ENCODE assay signal across 23 cellular contexts in the genomic region with DNA sequence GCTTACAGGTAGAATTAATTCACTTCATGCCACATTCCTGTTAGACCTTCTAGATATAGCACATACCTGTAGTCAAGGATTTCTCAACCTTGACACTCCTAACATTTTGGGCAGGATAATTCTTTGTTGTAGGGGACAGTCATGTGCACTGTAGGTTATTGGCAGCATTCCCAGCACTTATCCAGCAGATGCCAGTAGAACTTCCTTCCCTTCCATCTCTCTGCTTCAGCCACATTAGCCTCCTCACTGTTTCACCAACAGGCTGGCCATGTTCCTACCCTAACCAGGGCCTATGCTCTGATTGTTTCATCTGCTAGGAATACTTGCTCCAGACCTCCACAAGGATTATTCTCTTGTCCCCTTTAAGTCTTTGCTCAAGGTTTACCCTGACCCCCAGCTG.
DNase-seq lines count a peak whose midpoint lies in the region; ATAC-seq and TF ChIP-seq lines count a peak whose summit lies in the region.
"Had no signal": no experiment of that assay in that cellular context is flagged by ENCODE, and none has a peak within 500 bp of the region (broad histone marks: within the 10 kb centered on the region; RNA-seq: fewer than 3 reads in every experiment).

No MANE protein-coding gene starts in this region.

- H3K9me3 Mint-ChIP-seq in WTC11: peaks cover 11% of the 10 kb centered on the region
- peaks cover 24% of the 10 kb centered on the region for H3K9me3 Mint-ChIP-seq in HFFc6

- H3K4me1 Mint-ChIP-seq in WTC11: no peaks in the 10 kb centered on the region
- H3K4me1 Mint-ChIP-seq in HFFc6 (ENCODE audit: low read depth): no peaks in the 10 kb centered on the region
- H3K4me1 Mint-ChIP-seq: activated naive CD8-positive, alpha-beta T cell treated with anti-CD3 and anti-CD28 coated beads, Interleukin-2, amount 50 U/mL, for 24 hours; naive B cell; stimulated activated memory B cell treated with anti-CD40 and anti-IgM and Interleukin-4, amounts not matched to agents 10 μg/mL and 1 μg/mL and 100 μg/mL, for 72 hours; T-helper 17 cell had no signal

- DNase-seq in NCI-H2171 treated with DMSO at 0.1 percent for 48 hours (lab: John Stamatoyannopoulos, UW) (peak; percentile 8), NCI-H2171 (lab: John Stamatoyannopoulos, UW) (no peak), HS-27A (ENCODE audit: low read depth) (peak; percentile 12), WTC11 (ENCODE audit: low spot score) (no peak), iPS-NIHi7 (ENCODE audit: extremely low spot score) (peak; percentile 21), mucosa of gallbladder (ENCODE audit: low spot score) (no peak), HFFc6 (no peak), H7 (no peak)
- DNase-seq: activated CD8-positive, alpha-beta memory T cell treated with anti-CD3 and anti-CD28 coated beads, Interleukin-2, amount 50 U/mL, for 48 hours; activated effector memory CD4-positive, alpha-beta T cell treated with anti-CD3 and anti-CD28 coated beads, Interleukin-2, amount 50 U/mL, for 16 hours; activated naive CD8-positive, alpha-beta T cell treated with anti-CD3 and anti-CD28 coated beads, Interleukin-2, amount 50 U/mL, for 24 hours; effector CD4-positive, alpha-beta T cell; left cardiac atrium; mesenchymal stem cell; naive B cell; NCI-H1417 treated with DMSO at 0.1 percent for 48 hours; NCI-H2227 treated with DMSO at 0.1 percent for 48 hours; retina; T-helper 17 cell had no signal

- H3K4me3 ChIP-seq in H7 (ENCODE audit: insufficient read depth, low read depth, low read length): no peak overlapping the region
- H3K4me3 ChIP-seq: esophagus muscularis mucosa, smooth muscle cell, suprapubic skin had no signal

- H3K36me3 Mint-ChIP-seq in WTC11 (peaks cover 2% of the 10 kb centered on the region; the same call in 1 of the 2 replicates), HFFc6 (ENCODE audit: low read depth) (no peaks in the 10 kb centered on the region; the same call in 1 of the 2 replicates)
- H3K36me3 Mint-ChIP-seq: stimulated activated memory B cell treated with anti-CD40 and anti-IgM and Interleukin-4, amounts not matched to agents 10 μg/mL and 1 μg/mL and 100 μg/mL, for 72 hours had no signal

- ATAC-seq in WTC11: peak; percentile 90
- ATAC-seq: activated naive CD8-positive, alpha-beta T cell treated with anti-CD3 and anti-CD28 coated beads, Interleukin-2, amount 50 U/mL, for 24 hours; left cardiac atrium; stimulated activated memory B cell treated with anti-CD40 and anti-IgM and Interleukin-4, amounts not matched to agents 10 μg/mL and 1 μg/mL and 100 μg/mL, for 72 hours; T-helper 17 cell had no signal

- no peak overlapping the region for H3K27ac Mint-ChIP-seq in WTC11
- H3K27ac Mint-ChIP-seq in HFFc6: no peak overlapping the region
- H3K27ac Mint-ChIP-seq: activated naive CD8-positive, alpha-beta T cell treated with anti-CD3 and anti-CD28 coated beads, Interleukin-2, amount 50 U/mL, for 24 hours; naive B cell; stimulated activated memory B cell treated with anti-CD40 and anti-IgM and Interleukin-4, amounts not matched to agents 10 μg/mL and 1 μg/mL and 100 μg/mL, for 72 hours; T-helper 17 cell had no signal

- no peaks in the 10 kb centered on the region for H3K27me3 ChIP-seq in H7 (ENCODE audit: control insufficient read depth, insufficient read depth, low read length)
- H3K27me3 ChIP-seq: esophagus muscularis mucosa, suprapubic skin had no signal

- no peak for TF ChIP-seq CTCF in WTC11 (IDR thresholded peaks at IDR 0.05)
- no peak for TF ChIP-seq CTCF in HFFc6 (IDR thresholded peaks at IDR 0.05)

- CTCF ChIA-PET in WTC11 (lab: Charles Lee): no interaction called here

- H3K27me3 Mint-ChIP-seq in WTC11 (ENCODE audit: low read depth) (no peaks in the 10 kb centered on the region), HFFc6 (ENCODE audit: insufficient read depth) (no peaks in the 10 kb centered on the region)
- H3K27me3 Mint-ChIP-seq: activated naive CD8-positive, alpha-beta T cell treated with anti-CD3 and anti-CD28 coated beads, Interleukin-2, amount 50 U/mL, for 24 hours; naive B cell; stimulated activated memory B cell treated with anti-CD40 and anti-IgM and Interleukin-4, amounts not matched to agents 10 μg/mL and 1 μg/mL and 100 μg/mL, for 72 hours; T-helper 17 cell had no signal

- POLR2A ChIA-PET in WTC11 (lab: Charles Lee): no interaction called here

- H3K4me3 Mint-ChIP-seq in WTC11: no peak overlapping the region
- H3K4me3 Mint-ChIP-seq in HFFc6: no peak overlapping the region
- H3K4me3 Mint-ChIP-seq: activated naive CD8-positive, alpha-beta T cell treated with anti-CD3 and anti-CD28 coated beads, Interleukin-2, amount 50 U/mL, for 24 hours; naive B cell; stimulated activated memory B cell treated with anti-CD40 and anti-IgM and Interleukin-4, amounts not matched to agents 10 μg/mL and 1 μg/mL and 100 μg/mL, for 72 hours; T-helper 17 cell had no signal

- H3K36me3 ChIP-seq in H7 (replicated peaks; ENCODE audit: control insufficient read depth, insufficient read depth, low read length): no peaks in the 10 kb centered on the region
- H3K36me3 ChIP-seq: esophagus muscularis mucosa, suprapubic skin had no signal

TF ChIP-seq in WTC11, 78 proteins besides CTCF, POLR2A, EP300 and RAD21 (continues in another document):
- TF ChIP-seq, protein P1, sequence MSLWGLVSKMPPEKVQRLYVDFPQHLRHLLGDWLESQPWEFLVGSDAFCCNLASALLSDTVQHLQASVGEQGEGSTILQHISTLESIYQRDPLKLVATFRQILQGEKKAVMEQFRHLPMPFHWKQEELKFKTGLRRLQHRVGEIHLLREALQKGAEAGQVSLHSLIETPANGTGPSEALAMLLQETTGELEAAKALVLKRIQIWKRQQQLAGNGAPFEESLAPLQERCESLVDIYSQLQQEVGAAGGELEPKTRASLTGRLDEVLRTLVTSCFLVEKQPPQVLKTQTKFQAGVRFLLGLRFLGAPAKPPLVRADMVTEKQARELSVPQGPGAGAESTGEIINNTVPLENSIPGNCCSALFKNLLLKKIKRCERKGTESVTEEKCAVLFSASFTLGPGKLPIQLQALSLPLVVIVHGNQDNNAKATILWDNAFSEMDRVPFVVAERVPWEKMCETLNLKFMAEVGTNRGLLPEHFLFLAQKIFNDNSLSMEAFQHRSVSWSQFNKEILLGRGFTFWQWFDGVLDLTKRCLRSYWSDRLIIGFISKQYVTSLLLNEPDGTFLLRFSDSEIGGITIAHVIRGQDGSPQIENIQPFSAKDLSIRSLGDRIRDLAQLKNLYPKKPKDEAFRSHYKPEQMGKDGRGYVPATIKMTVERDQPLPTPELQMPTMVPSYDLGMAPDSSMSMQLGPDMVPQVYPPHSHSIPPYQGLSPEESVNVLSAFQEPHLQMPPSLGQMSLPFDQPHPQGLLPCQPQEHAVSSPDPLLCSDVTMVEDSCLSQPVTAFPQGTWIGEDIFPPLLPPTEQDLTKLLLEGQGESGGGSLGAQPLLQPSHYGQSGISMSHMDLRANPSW (CRISPR knock-in tag; conservative IDR thresholded peaks at IDR 0.05; ENCODE audit: low read depth): no peak
- TF ChIP-seq, protein P2, sequence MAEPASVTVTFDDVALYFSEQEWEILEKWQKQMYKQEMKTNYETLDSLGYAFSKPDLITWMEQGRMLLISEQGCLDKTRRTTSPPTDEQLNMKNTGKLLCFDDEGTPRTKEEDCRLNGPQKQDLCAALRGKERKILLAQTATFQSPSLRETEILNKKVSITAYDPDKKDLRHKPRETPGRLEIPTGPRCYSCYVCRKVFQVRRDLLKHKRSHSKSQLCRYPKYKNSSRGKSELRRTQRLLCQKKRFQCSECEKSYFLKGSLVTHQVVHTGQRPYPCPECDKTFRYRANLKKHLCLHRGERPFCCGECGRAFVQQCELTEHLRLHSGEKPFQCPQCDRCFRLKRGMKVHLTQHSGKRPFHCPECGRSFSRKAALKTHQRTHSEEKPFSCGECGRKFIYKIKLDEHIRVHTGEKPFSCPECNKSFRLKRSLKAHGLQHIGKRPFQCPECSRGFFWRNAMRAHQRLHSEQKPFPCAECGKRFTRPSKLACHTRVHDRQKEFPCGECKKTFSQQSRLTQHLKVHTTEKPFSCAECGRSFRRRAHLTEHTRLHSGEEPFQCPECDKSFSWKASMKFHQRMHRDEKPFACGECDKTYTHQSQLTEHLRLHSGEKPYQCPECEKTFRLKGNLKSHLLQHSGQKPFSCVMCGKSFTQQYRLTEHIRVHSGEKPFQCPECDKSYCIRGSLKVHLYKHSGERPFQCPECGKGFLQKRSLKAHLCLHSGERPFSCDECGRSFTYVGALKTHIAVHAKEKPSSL (CRISPR knock-in tag; conservative IDR thresholded peaks at IDR 0.05): no peak
- TF ChIP-seq, protein P3, sequence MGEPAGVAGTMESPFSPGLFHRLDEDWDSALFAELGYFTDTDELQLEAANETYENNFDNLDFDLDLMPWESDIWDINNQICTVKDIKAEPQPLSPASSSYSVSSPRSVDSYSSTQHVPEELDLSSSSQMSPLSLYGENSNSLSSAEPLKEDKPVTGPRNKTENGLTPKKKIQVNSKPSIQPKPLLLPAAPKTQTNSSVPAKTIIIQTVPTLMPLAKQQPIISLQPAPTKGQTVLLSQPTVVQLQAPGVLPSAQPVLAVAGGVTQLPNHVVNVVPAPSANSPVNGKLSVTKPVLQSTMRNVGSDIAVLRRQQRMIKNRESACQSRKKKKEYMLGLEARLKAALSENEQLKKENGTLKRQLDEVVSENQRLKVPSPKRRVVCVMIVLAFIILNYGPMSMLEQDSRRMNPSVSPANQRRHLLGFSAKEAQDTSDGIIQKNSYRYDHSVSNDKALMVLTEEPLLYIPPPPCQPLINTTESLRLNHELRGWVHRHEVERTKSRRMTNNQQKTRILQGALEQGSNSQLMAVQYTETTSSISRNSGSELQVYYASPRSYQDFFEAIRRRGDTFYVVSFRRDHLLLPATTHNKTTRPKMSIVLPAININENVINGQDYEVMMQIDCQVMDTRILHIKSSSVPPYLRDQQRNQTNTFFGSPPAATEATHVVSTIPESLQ (CRISPR knock-in tag; IDR thresholded peaks at IDR 0.05): no peak
- TF ChIP-seq, protein P4, sequence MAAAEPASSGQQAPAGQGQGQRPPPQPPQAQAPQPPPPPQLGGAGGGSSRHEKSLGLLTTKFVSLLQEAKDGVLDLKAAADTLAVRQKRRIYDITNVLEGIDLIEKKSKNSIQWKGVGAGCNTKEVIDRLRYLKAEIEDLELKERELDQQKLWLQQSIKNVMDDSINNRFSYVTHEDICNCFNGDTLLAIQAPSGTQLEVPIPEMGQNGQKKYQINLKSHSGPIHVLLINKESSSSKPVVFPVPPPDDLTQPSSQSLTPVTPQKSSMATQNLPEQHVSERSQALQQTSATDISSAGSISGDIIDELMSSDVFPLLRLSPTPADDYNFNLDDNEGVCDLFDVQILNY (CRISPR knock-in tag; IDR thresholded peaks at IDR 0.05): no peak
- TF ChIP-seq CREB1 (CRISPR knock-in tag; IDR thresholded peaks at IDR 0.05) (no peak), ELF4 (CRISPR knock-in tag; IDR thresholded peaks at IDR 0.05; ENCODE audit: low read depth) (no peak), RELA (CRISPR knock-in tag; IDR thresholded peaks at IDR 0.05; ENCODE audit: borderline replicate concordance) (no peak), NR3C1 (CRISPR knock-in tag; conservative IDR thresholded peaks at IDR 0.05; ENCODE audit: low read depth) (no peak)

Comparison
In these comparisons a context has a peak if more than half of its experiments do, and no peak if none do; other contexts are left out.
1. DNase-seq: peak in NCI-H2171 treated with DMSO at 0.1 percent for 48 hours (single experiment), HS-27A (single experiment) and iPS-NIHi7 (single experiment); none in NCI-H2171 (single experiment), WTC11 (single experiment), mucosa of gallbladder (single experiment), HFFc6 (single experiment) and H7 (single experiment).